3 cellular contexts compared by ENCODE assay signal in genomic region chr4:69044247-69044646, GRCh38.
TF ChIP-seq lines count a peak whose summit lies in the region.

No MANE protein-coding gene starts in this region.

TF ChIP-seq in IMR-90, 13 proteins besides CTCF, POLR2A, EP300 and RAD21:
- TF ChIP-seq MAZ (IDR thresholded peaks at IDR 0.05; ENCODE audit: borderline replicate concordance, low read depth, low read length) (no peak), MXI1 (IDR thresholded peaks at IDR 0.05; ENCODE audit: borderline replicate concordance, low read depth, low read length) (no peak)

TF ChIP-seq in H1, 55 proteins besides CTCF, POLR2A, EP300 and RAD21:
- TF ChIP-seq BCL11A (IDR thresholded peaks at IDR 0.05; ENCODE audit: low read depth in 2 of 2, low read length in 2 of 2) (no peak), CREB1 (IDR thresholded peaks at IDR 0.05) (no peak), NRF1 (IDR thresholded peaks at IDR 0.05; ENCODE audit: low read depth, low read length) (no peak), CEBPB (IDR thresholded peaks at IDR 0.05; ENCODE audit: low read depth, low read length) (no peak), EZH2 (IDR thresholded peaks at IDR 0.05; ENCODE audit: low read depth, low read length, severe bottlenecking) (no peak), ATF2 (IDR thresholded peaks at IDR 0.05; ENCODE audit: low read length) (no peak)

TF ChIP-seq in HepG2, 621 proteins besides CTCF, POLR2A, EP300 and RAD21:
- TF ChIP-seq STAT6 (CRISPR knock-in tag; IDR thresholded peaks at IDR 0.05; ENCODE audit: borderline replicate concordance) (no peak), ZNF660 (CRISPR knock-in tag; IDR thresholded peaks at IDR 0.05; ENCODE audit: borderline replicate concordance, low read depth) (no peak), SNAPC4 (CRISPR knock-in tag; IDR thresholded peaks at IDR 0.05) (no peak), SALL1 (CRISPR knock-in tag; IDR thresholded peaks at IDR 0.05) (no peak), ZNF33B (CRISPR knock-in tag; IDR thresholded peaks at IDR 0.05) (no peak), POLR2AphosphoS2 (IDR thresholded peaks at IDR 0.05; ENCODE audit: low read depth, low read length) (no peak), DBP (CRISPR knock-in tag; IDR thresholded peaks at IDR 0.05; ENCODE audit: not compliant biosample characterization) (no peak), ZFP90 (CRISPR knock-in tag; IDR thresholded peaks at IDR 0.05; ENCODE audit: borderline replicate concordance) (no peak), FOXM1 (CRISPR knock-in tag; IDR thresholded peaks at IDR 0.05) (no peak), SAFB2 (CRISPR knock-in tag; IDR thresholded peaks at IDR 0.05; ENCODE audit: borderline replicate concordance, low read depth) (no peak), ZNF430 (CRISPR knock-in tag; IDR thresholded peaks at IDR 0.05) (no peak), SP4 (CRISPR knock-in tag; IDR thresholded peaks at IDR 0.05) (no peak), ZSCAN31 (CRISPR knock-in tag; IDR thresholded peaks at IDR 0.05; ENCODE audit: low read depth) (no peak), LBX2 (CRISPR knock-in tag; IDR thresholded peaks at IDR 0.05; ENCODE audit: borderline replicate concordance) (no peak), ZFYVE20 (CRISPR knock-in tag; IDR thresholded peaks at IDR 0.05; ENCODE audit: borderline replicate concordance, low read depth) (no peak), ZNF496 (CRISPR knock-in tag; IDR thresholded peaks at IDR 0.05; ENCODE audit: insufficient replicate concordance) (no peak), HNF4A (CRISPR knock-in tag; IDR thresholded peaks at IDR 0.05) (no peak)
